ENCODE assay signal across 23 cellular contexts in genomic region chr6:144834426-144835038, GRCh38.
"Had no signal": no experiment of that assay in that cellular context is flagged by ENCODE, and none has a peak within 500 bp of the region (broad histone marks: within the 10 kb centered on the region; RNA-seq: fewer than 3 reads in every experiment).

No MANE protein-coding gene starts in this region.

- H3K4me3 ChIP-seq: gastrocnemius medialis, heart left ventricle, hepatocyte, mucosa of descending colon, prostate gland, right atrium auricular region, skin epidermis, spleen, testis, tibial artery had no signal

- DNase-seq: cortex of kidney; effector memory CD8-positive, alpha-beta T cell; foreskin fibroblast; gastrocnemius medialis; heart left ventricle; kidney; mesenchymal stem cell; mucosa of descending colon; naive B cell; nephron progenitor cell; nucleus accumbens; spleen; stimulated activated CD4-positive, alpha-beta T cell treated with anti-CD3 and anti-CD28 coated beads, Interleukin-4, amount 100 ng/mL, for 4 hours; stimulated activated naive CD8-positive, alpha-beta T cell treated with anti-CD3 and anti-CD28 coated beads, Interleukin-15, Interleukin-2, amounts not matched to agents 100 U/mL and 50 U/mL, for 24 hours; substantia nigra; testis; tibial artery had no signal

- ATAC-seq: effector memory CD8-positive, alpha-beta T cell; gastrocnemius medialis; heart left ventricle; left lobe of liver; mucosa of descending colon; stimulated activated memory B cell treated with anti-CD40 and anti-IgM and Interleukin-4, amounts not matched to agents 10 μg/mL and 1 μg/mL and 100 μg/mL, for 72 hours; stimulated activated naive CD8-positive, alpha-beta T cell treated with anti-CD3 and anti-CD28 coated beads, Interleukin-15, Interleukin-2, amounts not matched to agents 100 U/mL and 50 U/mL, for 24 hours had no signal
